ENCODE assay signal across 19 cellular contexts in genomic region chr6:89037156-89037900, GRCh38. TPM values are rescaled to one million over a fixed set of nuclear protein-coding genes. Genes with fewer than 3 reads are reported as not detected.
DNase-seq lines count a peak whose midpoint lies in the region; ATAC-seq and TF ChIP-seq lines count a peak whose summit lies in the region.
"Had no signal": no experiment of that assay in that cellular context is flagged by ENCODE, and none has a peak within 500 bp of the region (broad histone marks: within the 10 kb centered on the region; RNA-seq: fewer than 3 reads in every experiment).

No MANE protein-coding gene starts in this region.

- no peaks in the 10 kb centered on the region for H3K27me3 ChIP-seq in IMR-90 (ENCODE audit: control insufficient read depth, insufficient read depth, low read length)
- H3K27me3 ChIP-seq in colonic mucosa, result no peaks in the 10 kb centered on the region
- H3K27me3 ChIP-seq in stomach, result no peaks in the 10 kb centered on the region
- H3K27me3 ChIP-seq: MG63 had no signal

- no peak overlapping the region for H4K5ac ChIP-seq in IMR-90 (ENCODE audit: low read depth, low read length)

- 0 out of 2 replicates have a peak overlapping the region, but pooled peaks have one; percentile 1 for H2BK120ac ChIP-seq in IMR-90 (ENCODE audit: low read depth, low read length)

- H3K56ac ChIP-seq in IMR-90 (ENCODE audit: extremely low read depth, insufficient read depth, low read length), result no peak overlapping the region

- dilution Hi-C loops in IMR-90 (cut with HindIII; ENCODE audit: low sequenced_read_pairs, unreplicated experiment), result no loop called here

- peaks cover 5% of the 10 kb centered on the region for H3K9me1 ChIP-seq in IMR-90 (ENCODE audit: insufficient read depth, low read length)

- BruUV-seq in IMR-90 (replicated peaks; lab: Mats Ljungman, UMichigan), result no TSS peak

- TF ChIP-seq EP300 in stomach (IDR thresholded peaks at IDR 0.05), result no peak

- H3K79me1 ChIP-seq in IMR-90 (ENCODE audit: low read depth in 1 of 2, low read length in 2 of 2), result no peaks in the 10 kb centered on the region

- no peak overlapping the region; the same call in 2 of the 3 replicates for H2BK15ac ChIP-seq in IMR-90 (ENCODE audit: low read depth, low read length)

- no peak overlapping the region for H2AFZ ChIP-seq in IMR-90 (replicated peaks; ENCODE audit: low read length, poor library complexity)

- H3K9me3 ChIP-seq in IMR-90 (ENCODE audit: control insufficient read depth, insufficient read depth, low read length) (0 out of 2 replicates have a peak, but pooled peaks cover 2% of the 10 kb centered on the region), colonic mucosa (no peaks in the 10 kb centered on the region), stomach (peaks cover 2 to 16% (median 6%) of the 10 kb centered on the region in 4 donors)

- H3K4me3 Mint-ChIP-seq in naive thymus-derived CD8-positive, alpha-beta T cell, result no peak overlapping the region
- H3K4me3 Mint-ChIP-seq: T-helper 17 cell had no signal

- H3K9me3 Mint-ChIP-seq in naive thymus-derived CD8-positive, alpha-beta T cell, result peaks cover 0 to 40% (median 25%) of the 10 kb centered on the region in 9 donors

- H2AK5ac ChIP-seq in IMR-90 (ENCODE audit: low read depth, low read length), result peak overlapping the region; percentile 24

- no peaks in the 10 kb centered on the region for H3K36me3 ChIP-seq in IMR-90 (ENCODE audit: control insufficient read depth, insufficient read depth, low read length)
- no peaks in the 10 kb centered on the region for H3K36me3 ChIP-seq in colonic mucosa
- H3K36me3 ChIP-seq in stomach, result no peaks in the 10 kb centered on the region
- H3K36me3 ChIP-seq: MG63 had no signal

- in situ Hi-C loops in IMR-90 (cut with MboI; ENCODE audit: low sequenced_read_pairs), result no loop called here

- no peaks in the 10 kb centered on the region for H3K27me3 Mint-ChIP-seq in naive thymus-derived CD8-positive, alpha-beta T cell
- H3K27me3 Mint-ChIP-seq: T-helper 17 cell had no signal

- peaks cover 0 to 2% (median 1%) of the 10 kb centered on the region in 4 donors for H3K4me1 Mint-ChIP-seq in naive thymus-derived CD8-positive, alpha-beta T cell

- no peak overlapping the region; the same call in 1 of the 2 replicates for H4K91ac ChIP-seq in IMR-90 (ENCODE audit: insufficient read depth, low read depth, low read length)

- H3K4me1 ChIP-seq in IMR-90 (ENCODE audit: control insufficient read depth, insufficient read depth, low read length) (peaks cover 10% of the 10 kb centered on the region), colonic mucosa (peaks cover 8% of the 10 kb centered on the region), stomach (peaks cover 16 to 46% (median 29%) of the 10 kb centered on the region in 4 donors)

- TF ChIP-seq CTCF in IMR-90 (conservative IDR thresholded peaks at IDR 0.05; ENCODE audit: low read depth, low read length), result no peak
- TF ChIP-seq CTCF in colonic mucosa (IDR thresholded peaks at IDR 0.05), result no peak
- no peak for TF ChIP-seq CTCF in stomach (IDR thresholded peaks at IDR 0.05)
- no peak for TF ChIP-seq CTCF in coronary artery (IDR thresholded peaks at IDR 0.05)

- H3K4me2 ChIP-seq in IMR-90 (ENCODE audit: low read depth, low read length), result no peak overlapping the region

- H3K18ac ChIP-seq in IMR-90 (ENCODE audit: low read depth, low read length), result no peak overlapping the region; the same call in 1 of the 2 replicates

- no peak overlapping the region for H2AK9ac ChIP-seq in IMR-90 (replicated peaks; ENCODE audit: low read depth, low read length, poor library complexity)

- no peak overlapping the region for H4K8ac ChIP-seq in IMR-90 (ENCODE audit: low read depth in 2 of 2, low read length in 2 of 2)

- H2BK5ac ChIP-seq in IMR-90 (ENCODE audit: low read depth, low read length, poor library complexity, severe bottlenecking), result no peak overlapping the region

- no peak overlapping the region for H3K9ac ChIP-seq in IMR-90 (ENCODE audit: low read depth, low read length)
- no peak overlapping the region for H3K9ac ChIP-seq in colonic mucosa (ENCODE audit: low read depth in 2 of 2, low read length in 2 of 2)

- WGBS in IMR-90 (ENCODE audit: extremely low coverage in 2 of 2, insufficient read length in 1 of 2), 2 experiments, result 90% methylated on average over 2 of the region's 5 CpGs; no CpG with 5 or more reads in 1 of the 2 experiments
- 69 to 88% (median 85%) methylated on average over 5 of the region's 5 CpGs for WGBS in stomach, 5 donors

- TF ChIP-seq POLR2A in IMR-90 (IDR thresholded peaks at IDR 0.05; ENCODE audit: low read depth, low read length), result no peak
- TF ChIP-seq POLR2A in stomach (IDR thresholded peaks at IDR 0.05), result no peak

- peak overlapping the region in 1 of 10 donors; percentile 80 for H3K27ac Mint-ChIP-seq in naive thymus-derived CD8-positive, alpha-beta T cell
- H3K27ac Mint-ChIP-seq: T-helper 17 cell had no signal

- ATAC-seq in IMR-90 (ENCODE audit: low read depth) (no peak), GM21825 (IDR thresholded peaks at IDR 0.05; ENCODE audit: unreplicated experiment) (no peak)
- no peak for ATAC-seq in naive thymus-derived CD8-positive, alpha-beta T cell
- ATAC-seq: GM12878, T-helper 17 cell had no signal

- CTCF ChIA-PET in IMR-90 (lab: Yijun Ruan, JAX), result no interaction called here

- H3K27ac ChIP-seq in IMR-90 (ENCODE audit: insufficient read depth, low read length) (no peak overlapping the region), colonic mucosa (peak overlapping the region; percentile 90), stomach (peak overlapping the region in 4 of 5 donors; percentile 85 to 96 (median 90)), coronary artery (peak overlapping the region in 1 of 2 donors; percentile 39)

- intact Hi-C loops in IMR-90 (cut with micrococcal nuclease), result no loop called here
- intact Hi-C loops in colonic mucosa (cut with DNase I), result no loop called here
- intact Hi-C loops in stomach (cut with DNase I; ENCODE audit: low total_unique reads), result no loop called here

- H4K20me1 ChIP-seq in IMR-90 (ENCODE audit: insufficient read depth, low read length), result no peaks in the 10 kb centered on the region

- no peak overlapping the region for H2BK20ac ChIP-seq in IMR-90 (ENCODE audit: low read depth, low read length)

- no peak overlapping the region for H3K4ac ChIP-seq in IMR-90 (ENCODE audit: low read depth, low read length)

- POLR2A ChIA-PET in IMR-90 (lab: Charles Lee; ENCODE audit: unreplicated experiment), result no interaction called here
- POLR2A ChIA-PET in naive thymus-derived CD8-positive, alpha-beta T cell (lab: Charles Lee), result interaction anchor here (0.6 kb wide), 1 partner anchor 39 kb away, joined by 3 read pairs; no protein-coding TSS in a partner anchor

- no peak overlapping the region for H3K23ac ChIP-seq in IMR-90 (ENCODE audit: low read depth, low read length)

- no peak for TF ChIP-seq RAD21 in IMR-90 (IDR thresholded peaks at IDR 0.05; ENCODE audit: low read length)

- peaks cover 0 to 31% (median 13%) of the 10 kb centered on the region in 3 donors for H3K36me3 Mint-ChIP-seq in naive thymus-derived CD8-positive, alpha-beta T cell

- H3K4me3 ChIP-seq in IMR-90 (ENCODE audit: insufficient read depth, low read depth, low read length) (no peak overlapping the region), colonic mucosa (no peak overlapping the region), stomach (no peak overlapping the region), coronary artery (no peak overlapping the region)
- H3K4me3 ChIP-seq: GM12878, MG63 had no signal

- no peak overlapping the region for H3K14ac ChIP-seq in IMR-90 (replicated peaks; ENCODE audit: low read depth, low read length)

- DNase-seq in IMR-90 (no peak), colonic mucosa (no peak), kidney tubule cell (ENCODE audit: low spot score) (peak; percentile 75), stomach (no peak), hypothalamus (lab: John Stamatoyannopoulos, UW) (no peak), coronary artery (ENCODE audit: low spot score) (no peak)
- no peak for DNase-seq in naive thymus-derived CD8-positive, alpha-beta T cell
- DNase-seq: activated naive CD4-positive, alpha-beta T cell; effector memory CD4-positive, alpha-beta T cell; H7; MG63; midbrain; NCI-H1930; NCI-H748 treated with DMSO at 0.1 percent for 48 hours; nucleus accumbens; stimulated activated naive CD4-positive, alpha-beta T cell; T-helper 17 cell had no signal

TF ChIP-seq in IMR-90, 13 proteins besides CTCF, POLR2A, EP300 and RAD21:
- TF ChIP-seq MAFK (IDR thresholded peaks at IDR 0.05; ENCODE audit: low read depth, low read length) (no peak), MAZ (IDR thresholded peaks at IDR 0.05; ENCODE audit: borderline replicate concordance, low read depth, low read length) (no peak), ELK1 (IDR thresholded peaks at IDR 0.05; ENCODE audit: borderline replicate concordance, low read depth, low read length) (no peak), BHLHE40 (IDR thresholded peaks at IDR 0.05; ENCODE audit: low read depth, low read length) (no peak), CHD1 (IDR thresholded peaks at IDR 0.05; ENCODE audit: low read depth, low read length) (no peak), CEBPB (IDR thresholded peaks at IDR 0.05; ENCODE audit: low read depth, low read length) (no peak)
- TF ChIP-seq, protein P1, sequence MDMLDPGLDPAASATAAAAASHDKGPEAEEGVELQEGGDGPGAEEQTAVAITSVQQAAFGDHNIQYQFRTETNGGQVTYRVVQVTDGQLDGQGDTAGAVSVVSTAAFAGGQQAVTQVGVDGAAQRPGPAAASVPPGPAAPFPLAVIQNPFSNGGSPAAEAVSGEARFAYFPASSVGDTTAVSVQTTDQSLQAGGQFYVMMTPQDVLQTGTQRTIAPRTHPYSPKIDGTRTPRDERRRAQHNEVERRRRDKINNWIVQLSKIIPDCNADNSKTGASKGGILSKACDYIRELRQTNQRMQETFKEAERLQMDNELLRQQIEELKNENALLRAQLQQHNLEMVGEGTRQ (IDR thresholded peaks at IDR 0.05; ENCODE audit: low read depth, low read length), result no peak

RNA-seq across cellular contexts. Expression of gene PNRC1, which starts 43.2 kb away (rescaled TPM):
- total RNA-seq in IMR-90 (2012; rRNA removed) (6.5 and 18.3 TPM in 2 replicates), colonic mucosa (100 to 1,000 TPM in 1 of 2 donors, 10 to 100 TPM in 1; 47.8 to 143 TPM), stomach (100 to 1,000 TPM; 125 to 265 (median 158) TPM)
- polyA plus RNA-seq in IMR-90 (2012; rRNA removed) (7.6 and 8.1 TPM in 2 replicates), stomach (10 to 100 TPM; 38.5 to 76.7 (median 49.2) TPM)
- 4.4 and 6.0 TPM in 2 replicates for polyA plus RNA-seq in IMR-90 (2012; cell fraction: cytosol; rRNA removed)
- 4.8 and 12.4 TPM in 2 replicates for polyA plus RNA-seq in IMR-90 (2012; cell fraction: nucleus; rRNA removed; ENCODE audit: low replicate concordance)
- total RNA-seq in naive thymus-derived CD8-positive, alpha-beta T cell, result 100 to 1,000 TPM; 645 to 699 TPM
- polyA plus RNA-seq in naive thymus-derived CD8-positive, alpha-beta T cell, result 100 to 1,000 TPM; 561 to 737 (median 604) TPM
